ENCODE assay signal across 8 cellular contexts in the genomic region with DNA sequence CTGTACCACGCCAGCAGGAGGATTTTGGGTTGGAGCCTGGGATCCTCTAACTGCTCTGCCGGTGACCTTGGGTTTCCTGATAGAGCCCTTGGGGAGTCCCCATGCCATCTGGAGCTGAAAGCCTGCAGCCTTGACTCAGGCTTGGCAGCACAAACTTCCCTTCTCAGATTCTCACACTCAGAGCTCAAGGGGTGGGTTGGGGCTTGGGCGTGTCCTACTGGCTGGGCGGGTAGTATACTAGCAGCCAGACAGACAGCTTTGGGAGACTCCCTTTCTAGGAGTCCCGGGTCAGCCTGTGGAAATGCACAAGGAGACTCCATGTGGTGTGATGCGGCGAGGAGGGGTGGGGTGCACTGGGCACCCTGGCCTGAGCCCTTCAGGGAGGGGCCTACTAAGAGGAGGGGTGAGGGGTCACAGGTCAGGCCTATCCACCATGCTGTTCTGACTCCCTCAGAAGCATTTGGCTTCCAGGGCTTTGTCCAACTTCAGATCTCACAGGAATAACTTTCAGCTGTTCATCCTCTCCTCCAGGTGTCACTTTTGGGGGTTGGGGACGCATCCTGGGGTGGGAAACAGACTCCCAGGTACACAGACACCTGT. TPM values are rescaled to one million over a fixed set of nuclear protein-coding genes. Genes with fewer than 3 reads are reported as not detected.
DNase-seq lines count a peak whose midpoint lies in the region; ATAC-seq and TF ChIP-seq lines count a peak whose summit lies in the region.
"Had no signal": no experiment of that assay in that cellular context is flagged by ENCODE, and none has a peak within 500 bp of the region (broad histone marks: within the 10 kb centered on the region; RNA-seq: fewer than 3 reads in every experiment).

No MANE protein-coding gene starts in this region.

- no peaks in the 10 kb centered on the region for H3K79me2 ChIP-seq in neural progenitor cell (ENCODE audit: low read depth)

- intact Hi-C loops in thyroid gland (cut with DNase I) = no loop called here

- H3K4me1 ChIP-seq in gastroesophageal sphincter = peaks cover 0 to 22% (median 5%) of the 10 kb centered on the region in 3 donors
- H3K4me1 ChIP-seq in thyroid gland = peaks cover 0 to 22% of the 10 kb centered on the region in 2 donors
- peaks cover 10% of the 10 kb centered on the region for H3K4me1 ChIP-seq in neural progenitor cell

- ATAC-seq in GM21447 (IDR thresholded peaks at IDR 0.05; ENCODE audit: unreplicated experiment) (peak; percentile 76), gastroesophageal sphincter (peak; percentile 83), HG02938 (IDR thresholded peaks at IDR 0.05; ENCODE audit: unreplicated experiment) (no peak), HG03457 (IDR thresholded peaks at IDR 0.05; ENCODE audit: unreplicated experiment) (no peak)

- TF ChIP-seq EP300 in gastroesophageal sphincter (IDR thresholded peaks at IDR 0.05) = no peak

- H3K27ac Mint-ChIP-seq in neural progenitor cell = no peak overlapping the region
- H3K27ac Mint-ChIP-seq: nephron had no signal

- TF ChIP-seq POLR2A in gastroesophageal sphincter (IDR thresholded peaks at IDR 0.05) (no peak), thyroid gland (IDR thresholded peaks at IDR 0.05) (no peak)

- H3K27me3 Mint-ChIP-seq in neural progenitor cell (ENCODE audit: insufficient read depth, low read depth) = peaks cover 3% of the 10 kb centered on the region

- H3K9me3 Mint-ChIP-seq in neural progenitor cell = no peaks in the 10 kb centered on the region
- H3K9me3 Mint-ChIP-seq: nephron had no signal

- H3K36me3 ChIP-seq in gastroesophageal sphincter = peaks cover 0 to 3% of the 10 kb centered on the region in 2 donors
- H3K36me3 ChIP-seq in thyroid gland = no peaks in the 10 kb centered on the region
- H3K36me3 ChIP-seq in neural progenitor cell = no peaks in the 10 kb centered on the region

- no peak overlapping the region for H3K9ac ChIP-seq in neural progenitor cell

- H3K4me3 Mint-ChIP-seq in neural progenitor cell = no peak overlapping the region
- H3K4me3 Mint-ChIP-seq: nephron had no signal

- peaks cover 3% of the 10 kb centered on the region for H3K36me3 Mint-ChIP-seq in neural progenitor cell

- H3F3A ChIP-seq in neural progenitor cell (ENCODE audit: low read depth) = no peaks in the 10 kb centered on the region

- no peak overlapping the region for H3K4me2 ChIP-seq in neural progenitor cell

- H4K20me1 ChIP-seq in neural progenitor cell (ENCODE audit: low read depth) = no peaks in the 10 kb centered on the region

- H3K4me1 Mint-ChIP-seq in neural progenitor cell = peaks cover 16% of the 10 kb centered on the region

- H3K4me3 ChIP-seq in gastroesophageal sphincter (no peak overlapping the region), thyroid gland (replicated peaks in 1 of 3) (no peak overlapping the region), neural progenitor cell (no peak overlapping the region)

- TF ChIP-seq CTCF in gastroesophageal sphincter (IDR thresholded peaks at IDR 0.05) = no peak
- no peak for TF ChIP-seq CTCF in thyroid gland (IDR thresholded peaks at IDR 0.05)
- TF ChIP-seq CTCF in neural progenitor cell (IDR thresholded peaks at IDR 0.05) = no peak

- H3K27ac ChIP-seq in gastroesophageal sphincter (peak overlapping the region in 2 of 4 donors; percentile 26 to 56), thyroid gland (no peak overlapping the region), neural progenitor cell (no peak overlapping the region)

- no CpG with 5 or more reads among the region's 8 CpGs for whole genome bisulfite sequencing in gastroesophageal sphincter (ENCODE audit: low coverage in 1 of 2), 2 donors
- WGBS in thyroid gland, 2 donors = 79 to 88% methylated on average over 6 of the region's 8 CpGs

- no peaks in the 10 kb centered on the region for H3K9me3 ChIP-seq in gastroesophageal sphincter
- H3K9me3 ChIP-seq in thyroid gland = no peaks in the 10 kb centered on the region
- H3K9me3 ChIP-seq in neural progenitor cell (ENCODE audit: low read depth) = no peaks in the 10 kb centered on the region

- DNase-seq in NCI-H69 (lab: John Stamatoyannopoulos, UW) (peak; percentile 69), thyroid gland (peak; percentile 31 to 32), neural progenitor cell (ENCODE audit: low spot score) (no peak)

- H2AFZ ChIP-seq in neural progenitor cell (replicated peaks) = no peak overlapping the region

- H3K27me3 ChIP-seq in gastroesophageal sphincter = no peaks in the 10 kb centered on the region
- H3K27me3 ChIP-seq in thyroid gland = no peaks in the 10 kb centered on the region
- H3K27me3 ChIP-seq in neural progenitor cell = no peaks in the 10 kb centered on the region

RNA-seq across cellular contexts. Expression of gene PLXNA1, which starts 21.6 kb away (rescaled TPM):
- total RNA-seq in gastroesophageal sphincter = 10 to 100 TPM; 20.1 to 86.7 (median 31.9) TPM
- total RNA-seq in thyroid gland = 10 to 100 TPM; 16.0 to 28.0 (median 22.8) TPM
- 34.7 and 89.1 TPM in 2 replicates for total RNA-seq in neural progenitor cell (ENCODE audit: low replicate concordance)

Comparison
In these comparisons a context has a peak if more than half of its experiments do, and no peak if none do; other contexts are left out.
1. ATAC-seq: peak in GM21447 (single experiment) and gastroesophageal sphincter (single experiment); none in HG02938 (single experiment) and HG03457 (single experiment).